In the genomic region with DNA sequence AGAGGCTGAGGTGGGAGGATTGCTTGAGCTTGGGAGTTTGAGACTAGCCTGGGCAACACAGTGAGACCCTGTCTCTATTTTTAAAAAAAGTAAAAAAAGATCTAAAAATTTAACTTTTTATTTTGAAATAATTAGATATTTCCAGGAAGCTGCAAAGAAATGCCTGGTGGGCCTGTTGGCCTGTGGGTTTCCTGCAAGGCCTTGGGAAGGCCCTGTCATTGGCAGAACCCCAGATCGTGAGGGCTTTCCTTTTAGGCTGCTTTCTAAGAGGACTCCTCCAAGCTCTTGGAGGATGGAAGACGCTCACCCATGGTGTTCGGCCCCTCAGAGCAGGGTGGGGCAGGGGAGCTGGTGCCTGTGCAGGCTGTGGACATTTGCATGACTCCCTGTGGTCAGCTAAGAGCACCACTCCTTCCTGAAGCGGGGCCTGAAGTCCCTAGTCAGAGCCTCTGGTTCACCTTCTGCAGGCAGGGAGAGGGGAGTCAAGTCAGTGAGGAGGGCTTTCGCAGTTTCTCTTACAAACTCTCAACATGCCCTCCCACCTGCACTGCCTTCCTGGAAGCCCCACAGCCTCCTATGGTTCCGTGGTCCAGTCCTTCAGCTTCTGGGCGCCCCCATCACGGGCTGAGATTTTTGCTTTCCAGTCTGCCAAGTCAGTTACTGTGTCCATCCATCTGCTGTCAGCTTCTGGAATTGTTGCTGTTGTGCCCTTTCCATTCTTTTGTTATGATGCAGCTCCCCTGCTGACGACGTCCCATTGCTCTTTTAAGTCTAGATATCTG, we compare ENCODE assay signal across 1 cellular context.
TF ChIP-seq lines count a peak whose summit lies in the region.

No MANE protein-coding gene starts in this region.

TF ChIP-seq in H1, 55 proteins besides CTCF, POLR2A, EP300 and RAD21 (continued from another document):
- no peak for TF ChIP-seq RNF2 (IDR thresholded peaks at IDR 0.05; ENCODE audit: borderline replicate concordance, low read depth, low read length, missing control alignments, poor library complexity, severe bottlenecking)
- no peak for TF ChIP-seq SIX5 (IDR thresholded peaks at IDR 0.05; ENCODE audit: low read depth, low read length)
- no peak for TF ChIP-seq TAF1 (IDR thresholded peaks at IDR 0.05; ENCODE audit: low read depth, low read length)
- TF ChIP-seq CBX5 (IDR thresholded peaks at IDR 0.05; ENCODE audit: low read depth, low read length): no peak
- no peak for TF ChIP-seq SP4 (IDR thresholded peaks at IDR 0.05; ENCODE audit: low read length)
- TF ChIP-seq, protein P1, sequence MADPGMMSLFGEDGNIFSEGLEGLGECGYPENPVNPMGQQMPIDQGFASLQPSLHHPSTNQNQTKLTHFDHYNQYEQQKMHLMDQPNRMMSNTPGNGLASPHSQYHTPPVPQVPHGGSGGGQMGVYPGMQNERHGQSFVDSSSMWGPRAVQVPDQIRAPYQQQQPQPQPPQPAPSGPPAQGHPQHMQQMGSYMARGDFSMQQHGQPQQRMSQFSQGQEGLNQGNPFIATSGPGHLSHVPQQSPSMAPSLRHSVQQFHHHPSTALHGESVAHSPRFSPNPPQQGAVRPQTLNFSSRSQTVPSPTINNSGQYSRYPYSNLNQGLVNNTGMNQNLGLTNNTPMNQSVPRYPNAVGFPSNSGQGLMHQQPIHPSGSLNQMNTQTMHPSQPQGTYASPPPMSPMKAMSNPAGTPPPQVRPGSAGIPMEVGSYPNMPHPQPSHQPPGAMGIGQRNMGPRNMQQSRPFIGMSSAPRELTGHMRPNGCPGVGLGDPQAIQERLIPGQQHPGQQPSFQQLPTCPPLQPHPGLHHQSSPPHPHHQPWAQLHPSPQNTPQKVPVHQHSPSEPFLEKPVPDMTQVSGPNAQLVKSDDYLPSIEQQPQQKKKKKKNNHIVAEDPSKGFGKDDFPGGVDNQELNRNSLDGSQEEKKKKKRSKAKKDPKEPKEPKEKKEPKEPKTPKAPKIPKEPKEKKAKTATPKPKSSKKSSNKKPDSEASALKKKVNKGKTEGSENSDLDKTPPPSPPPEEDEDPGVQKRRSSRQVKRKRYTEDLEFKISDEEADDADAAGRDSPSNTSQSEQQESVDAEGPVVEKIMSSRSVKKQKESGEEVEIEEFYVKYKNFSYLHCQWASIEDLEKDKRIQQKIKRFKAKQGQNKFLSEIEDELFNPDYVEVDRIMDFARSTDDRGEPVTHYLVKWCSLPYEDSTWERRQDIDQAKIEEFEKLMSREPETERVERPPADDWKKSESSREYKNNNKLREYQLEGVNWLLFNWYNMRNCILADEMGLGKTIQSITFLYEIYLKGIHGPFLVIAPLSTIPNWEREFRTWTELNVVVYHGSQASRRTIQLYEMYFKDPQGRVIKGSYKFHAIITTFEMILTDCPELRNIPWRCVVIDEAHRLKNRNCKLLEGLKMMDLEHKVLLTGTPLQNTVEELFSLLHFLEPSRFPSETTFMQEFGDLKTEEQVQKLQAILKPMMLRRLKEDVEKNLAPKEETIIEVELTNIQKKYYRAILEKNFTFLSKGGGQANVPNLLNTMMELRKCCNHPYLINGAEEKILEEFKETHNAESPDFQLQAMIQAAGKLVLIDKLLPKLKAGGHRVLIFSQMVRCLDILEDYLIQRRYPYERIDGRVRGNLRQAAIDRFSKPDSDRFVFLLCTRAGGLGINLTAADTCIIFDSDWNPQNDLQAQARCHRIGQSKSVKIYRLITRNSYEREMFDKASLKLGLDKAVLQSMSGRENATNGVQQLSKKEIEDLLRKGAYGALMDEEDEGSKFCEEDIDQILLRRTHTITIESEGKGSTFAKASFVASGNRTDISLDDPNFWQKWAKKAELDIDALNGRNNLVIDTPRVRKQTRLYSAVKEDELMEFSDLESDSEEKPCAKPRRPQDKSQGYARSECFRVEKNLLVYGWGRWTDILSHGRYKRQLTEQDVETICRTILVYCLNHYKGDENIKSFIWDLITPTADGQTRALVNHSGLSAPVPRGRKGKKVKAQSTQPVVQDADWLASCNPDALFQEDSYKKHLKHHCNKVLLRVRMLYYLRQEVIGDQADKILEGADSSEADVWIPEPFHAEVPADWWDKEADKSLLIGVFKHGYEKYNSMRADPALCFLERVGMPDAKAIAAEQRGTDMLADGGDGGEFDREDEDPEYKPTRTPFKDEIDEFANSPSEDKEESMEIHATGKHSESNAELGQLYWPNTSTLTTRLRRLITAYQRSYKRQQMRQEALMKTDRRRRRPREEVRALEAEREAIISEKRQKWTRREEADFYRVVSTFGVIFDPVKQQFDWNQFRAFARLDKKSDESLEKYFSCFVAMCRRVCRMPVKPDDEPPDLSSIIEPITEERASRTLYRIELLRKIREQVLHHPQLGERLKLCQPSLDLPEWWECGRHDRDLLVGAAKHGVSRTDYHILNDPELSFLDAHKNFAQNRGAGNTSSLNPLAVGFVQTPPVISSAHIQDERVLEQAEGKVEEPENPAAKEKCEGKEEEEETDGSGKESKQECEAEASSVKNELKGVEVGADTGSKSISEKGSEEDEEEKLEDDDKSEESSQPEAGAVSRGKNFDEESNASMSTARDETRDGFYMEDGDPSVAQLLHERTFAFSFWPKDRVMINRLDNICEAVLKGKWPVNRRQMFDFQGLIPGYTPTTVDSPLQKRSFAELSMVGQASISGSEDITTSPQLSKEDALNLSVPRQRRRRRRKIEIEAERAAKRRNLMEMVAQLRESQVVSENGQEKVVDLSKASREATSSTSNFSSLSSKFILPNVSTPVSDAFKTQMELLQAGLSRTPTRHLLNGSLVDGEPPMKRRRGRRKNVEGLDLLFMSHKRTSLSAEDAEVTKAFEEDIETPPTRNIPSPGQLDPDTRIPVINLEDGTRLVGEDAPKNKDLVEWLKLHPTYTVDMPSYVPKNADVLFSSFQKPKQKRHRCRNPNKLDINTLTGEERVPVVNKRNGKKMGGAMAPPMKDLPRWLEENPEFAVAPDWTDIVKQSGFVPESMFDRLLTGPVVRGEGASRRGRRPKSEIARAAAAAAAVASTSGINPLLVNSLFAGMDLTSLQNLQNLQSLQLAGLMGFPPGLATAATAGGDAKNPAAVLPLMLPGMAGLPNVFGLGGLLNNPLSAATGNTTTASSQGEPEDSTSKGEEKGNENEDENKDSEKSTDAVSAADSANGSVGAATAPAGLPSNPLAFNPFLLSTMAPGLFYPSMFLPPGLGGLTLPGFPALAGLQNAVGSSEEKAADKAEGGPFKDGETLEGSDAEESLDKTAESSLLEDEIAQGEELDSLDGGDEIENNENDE (IDR thresholded peaks at IDR 0.05; ENCODE audit: insufficient replicate concordance, low read length): no peak
- no peak for TF ChIP-seq SUZ12 (IDR thresholded peaks at IDR 0.05; ENCODE audit: low read length)
- no peak for TF ChIP-seq SAP30 (IDR thresholded peaks at IDR 0.05; ENCODE audit: insufficient read depth, insufficient replicate concordance, low read length)
- no peak for TF ChIP-seq CREB1 (IDR thresholded peaks at IDR 0.05)
- TF ChIP-seq KDM4A (IDR thresholded peaks at IDR 0.05; ENCODE audit: low read depth, low read length, severe bottlenecking): no peak
